Comparison of ENCODE assay signal across 11 cellular contexts in the genomic region with DNA sequence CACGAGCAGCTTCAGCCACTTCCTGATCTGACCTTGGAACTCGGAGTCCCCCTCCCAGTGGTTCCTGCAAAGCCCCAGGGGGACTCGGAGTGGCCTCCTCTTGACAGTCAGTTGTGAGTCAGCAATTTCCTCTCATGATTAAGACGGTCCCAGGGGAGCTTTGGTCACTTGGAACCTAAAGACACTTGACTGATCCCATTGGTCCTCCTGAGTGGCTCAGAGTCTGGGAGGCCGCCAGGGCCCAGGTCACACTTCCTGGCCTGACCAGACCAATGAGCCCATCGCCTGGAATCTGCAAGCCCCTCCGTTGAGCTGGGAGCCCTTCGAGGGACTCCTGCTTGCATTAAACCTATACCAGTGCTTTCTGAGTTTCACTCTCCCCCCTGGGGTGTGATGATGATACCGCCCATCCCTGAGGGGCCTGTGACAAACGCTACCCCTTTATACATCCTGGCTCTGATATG. TPM values are rescaled to one million over a fixed set of nuclear protein-coding genes. Genes with fewer than 3 reads are reported as not detected.
DNase-seq lines count a peak whose midpoint lies in the region; ATAC-seq and TF ChIP-seq lines count a peak whose summit lies in the region.
"Had no signal": no experiment of that assay in that cellular context is flagged by ENCODE, and none has a peak within 500 bp of the region (broad histone marks: within the 10 kb centered on the region; RNA-seq: fewer than 3 reads in every experiment).

No MANE protein-coding gene starts in this region.

- peaks cover 7 to 68% (median 46%) of the 10 kb centered on the region in 5 donors for H3K27me3 Mint-ChIP-seq in naive thymus-derived CD8-positive, alpha-beta T cell

- no peak overlapping the region for H3K27ac Mint-ChIP-seq in naive thymus-derived CD8-positive, alpha-beta T cell

- ATAC-seq in GM19395 (IDR thresholded peaks at IDR 0.05; ENCODE audit: unreplicated experiment) (peak; percentile 69), HG03432 (IDR thresholded peaks at IDR 0.05; ENCODE audit: unreplicated experiment) (peak; percentile 84), GM19328 (IDR thresholded peaks at IDR 0.05; ENCODE audit: unreplicated experiment) (no peak)
- ATAC-seq in naive thymus-derived CD8-positive, alpha-beta T cell = no peak

- no peak overlapping the region for H3K27ac ChIP-seq in spleen
- H3K27ac ChIP-seq: WERI-Rb-1 had no signal

- H3K9me3 Mint-ChIP-seq in naive thymus-derived CD8-positive, alpha-beta T cell = no peaks in the 10 kb centered on the region

- TF ChIP-seq POLR2A in spleen (IDR thresholded peaks at IDR 0.05) = no peak

- peaks cover 0 to 3% (median 0%) of the 10 kb centered on the region in 3 donors for H3K36me3 Mint-ChIP-seq in naive thymus-derived CD8-positive, alpha-beta T cell

- H3K4me3 ChIP-seq in spleen = no peak overlapping the region
- H3K4me3 ChIP-seq: dorsolateral prefrontal cortex had no signal

- peaks cover 0 to 10% (median 0%) of the 10 kb centered on the region in 6 donors for H3K4me1 ChIP-seq in spleen

- no peak overlapping the region for H3K4me3 Mint-ChIP-seq in naive thymus-derived CD8-positive, alpha-beta T cell

- intact Hi-C loops in spleen (cut with DNase I; ENCODE audit: low total_unique reads) = no loop called here

- H3K9me3 ChIP-seq in spleen = no peaks in the 10 kb centered on the region

- POLR2A ChIA-PET in naive thymus-derived CD8-positive, alpha-beta T cell (lab: Charles Lee) = no interaction called here

- DNase-seq in CMK (ENCODE audit: low read depth) (peak; percentile 8), dermis blood vessel endothelial cell (peak; percentile 58), spleen (no peak), HPDE6-E6E7 (ENCODE audit: extremely low spot score) (no peak)
- no peak for DNase-seq in naive thymus-derived CD8-positive, alpha-beta T cell
- DNase-seq: midbrain had no signal

- WGBS in spleen, 5 donors = 24 to 53% (median 38%) methylated on average over 7 to 10 of the region's 10 CpGs

- peaks cover 5 to 86% (median 32%) of the 10 kb centered on the region in 7 donors for H3K27me3 ChIP-seq in spleen (replicated peaks in 1 of 7)

- peaks cover 0 to 1% (median 0%) of the 10 kb centered on the region in 4 donors for H3K4me1 Mint-ChIP-seq in naive thymus-derived CD8-positive, alpha-beta T cell

- H3K36me3 ChIP-seq in spleen = no peaks in the 10 kb centered on the region
- H3K36me3 ChIP-seq: WERI-Rb-1 had no signal

- TF ChIP-seq CTCF in spleen (IDR thresholded peaks at IDR 0.05 in 8 of 11, conservative IDR thresholded peaks at IDR 0.05 in 3 of 11) = no peak

RNA-seq across cellular contexts. Expression of gene TSPAN17, which starts 29.1 kb away (rescaled TPM):
- 51.2 and 53.6 TPM in 2 replicates for total RNA-seq in dermis blood vessel endothelial cell
- total RNA-seq in spleen = 10 to 100 TPM; 18.4 to 36.4 (median 24.1) TPM
- polyA plus RNA-seq in spleen = 10 to 100 TPM; 15.3 to 33.3 (median 22.6) TPM
- total RNA-seq in naive thymus-derived CD8-positive, alpha-beta T cell = 10 to 100 TPM; 19.4 to 21.4 TPM
- 10 to 100 TPM; 13.5 to 26.0 (median 18.4) TPM for polyA plus RNA-seq in naive thymus-derived CD8-positive, alpha-beta T cell

RNA-seq across cellular contexts. Expression of gene EIF4E1B, which starts 45.9 kb away (rescaled TPM):
- total RNA-seq in dermis blood vessel endothelial cell (not detected in 2 replicates), spleen (not detected)
- polyA plus RNA-seq in spleen = not detected
- total RNA-seq in naive thymus-derived CD8-positive, alpha-beta T cell = not detected
- not detected for polyA plus RNA-seq in naive thymus-derived CD8-positive, alpha-beta T cell

RNA-seq across cellular contexts. Expression of gene SNCB, which starts 46.1 kb away (rescaled TPM):
- 0.84 and 1.4 TPM in 2 replicates for total RNA-seq in dermis blood vessel endothelial cell
- total RNA-seq in spleen = not detected
- under 1 TPM; 0.19 to 0.41 (median 0.33) TPM for polyA plus RNA-seq in spleen
- not detected for total RNA-seq in naive thymus-derived CD8-positive, alpha-beta T cell
- not detected for polyA plus RNA-seq in naive thymus-derived CD8-positive, alpha-beta T cell

Comparison
In these comparisons a context has a peak if more than half of its experiments do, and no peak if none do; other contexts are left out.
1. DNase-seq: peak in CMK (single experiment) and dermis blood vessel endothelial cell (single experiment); none in spleen (single experiment), naive thymus-derived CD8-positive, alpha-beta T cell (0 of 10) and HPDE6-E6E7 (single experiment).
2. ATAC-seq: peak in GM19395 (single experiment) and HG03432 (single experiment); none in naive thymus-derived CD8-positive, alpha-beta T cell (0 of 2) and GM19328 (single experiment).